Comparison of ENCODE assay signal across 1 cellular context in genomic region chr18:22194151-22194598, GRCh38.
TF ChIP-seq lines count a peak whose summit lies in the region.

No MANE protein-coding gene starts in this region.

TF ChIP-seq in K562, 482 proteins besides CTCF, POLR2A, EP300 and RAD21 (continued from another document and continues in another):
- peak; percentile 15 for TF ChIP-seq PRDM10 (IDR thresholded peaks at IDR 0.05; ENCODE audit: partially characterized antibody)
- TF ChIP-seq MYNN (IDR thresholded peaks at IDR 0.05) = no peak
- no peak for TF ChIP-seq MYNN (CRISPR knock-in tag; IDR thresholded peaks at IDR 0.05)
- TF ChIP-seq ASH1L (IDR thresholded peaks at IDR 0.05; ENCODE audit: borderline replicate concordance, low read depth, partially characterized antibody) = no peak
- no peak for TF ChIP-seq ZNF121 (CRISPR knock-in tag; conservative IDR thresholded peaks at IDR 0.05)
- TF ChIP-seq CHD4 (IDR thresholded peaks at IDR 0.05; ENCODE audit: insufficient read depth, insufficient replicate concordance, low read depth, low read length, poor library complexity, severe bottlenecking) = no peak
- no peak for TF ChIP-seq THAP7 (CRISPR knock-in tag; IDR thresholded peaks at IDR 0.05)
- peak; percentile 93 for TF ChIP-seq ETV1 (tag; conservative IDR thresholded peaks at IDR 0.05; ENCODE audit: low read depth)
- TF ChIP-seq ZNF583 (CRISPR knock-in tag; IDR thresholded peaks at IDR 0.05) = peak; percentile 50; the same call in 1 of the 2 replicates
- TF ChIP-seq ZNF79 (CRISPR knock-in tag; IDR thresholded peaks at IDR 0.05; ENCODE audit: low read depth) = no peak
- no peak for TF ChIP-seq ZNF764 (CRISPR knock-in tag; IDR thresholded peaks at IDR 0.05; ENCODE audit: low read depth)
- TF ChIP-seq CC2D1A (IDR thresholded peaks at IDR 0.05) = peak; percentile 79; the same call in 1 of the 2 replicates
- no peak for TF ChIP-seq CBX2 (IDR thresholded peaks at IDR 0.05; ENCODE audit: insufficient read depth, low read length, poor library complexity, severe bottlenecking)
- no peak for TF ChIP-seq BCL6 (CRISPR knock-in tag; IDR thresholded peaks at IDR 0.05)
- TF ChIP-seq ETS2 (tag; IDR thresholded peaks at IDR 0.05; ENCODE audit: borderline replicate concordance, poor library complexity, severe bottlenecking) = no peak
- TF ChIP-seq PPARD (CRISPR knock-in tag; IDR thresholded peaks at IDR 0.05) = no peak
- no peak for TF ChIP-seq ZFX (CRISPR knock-in tag; IDR thresholded peaks at IDR 0.05)
- no peak for TF ChIP-seq STAT5B (CRISPR knock-in tag; IDR thresholded peaks at IDR 0.05)
- TF ChIP-seq RBFOX2 (IDR thresholded peaks at IDR 0.05; ENCODE audit: low read depth, low read length) = peak; percentile 51
- TF ChIP-seq ZBTB9 (CRISPR knock-in tag; IDR thresholded peaks at IDR 0.05) = 0 out of 2 replicates have a peak, but pooled peaks have one; percentile 58
- TF ChIP-seq ZNF134 (CRISPR knock-in tag; conservative IDR thresholded peaks at IDR 0.05) = peak; percentile 45; the same call in 1 of the 2 replicates
- no peak for TF ChIP-seq SETDB1 (IDR thresholded peaks at IDR 0.05; ENCODE audit: low read length)
- no peak for TF ChIP-seq CHD1 (IDR thresholded peaks at IDR 0.05; ENCODE audit: low read length)
- TF ChIP-seq THRB (CRISPR knock-in tag; conservative IDR thresholded peaks at IDR 0.05) = no peak
- TF ChIP-seq IRF2 (CRISPR knock-in tag; IDR thresholded peaks at IDR 0.05) = no peak
- TF ChIP-seq MLLT1 (IDR thresholded peaks at IDR 0.05) = no peak
- no peak for TF ChIP-seq ZNF217 (CRISPR knock-in tag; IDR thresholded peaks at IDR 0.05)
- TF ChIP-seq TRIM28 (IDR thresholded peaks at IDR 0.05) = 0 out of 2 replicates have a peak, but pooled peaks have one; percentile 45
- no peak for TF ChIP-seq ZNF263 (CRISPR knock-in tag; IDR thresholded peaks at IDR 0.05; ENCODE audit: borderline replicate concordance)
- peak; percentile 86 to 94 for TF ChIP-seq TEAD1 (CRISPR knock-in tag; IDR thresholded peaks at IDR 0.05)
- TF ChIP-seq ZNF431 (CRISPR knock-in tag; IDR thresholded peaks at IDR 0.05) = no peak
- no peak for TF ChIP-seq HSF4 (CRISPR knock-in tag; IDR thresholded peaks at IDR 0.05; ENCODE audit: borderline replicate concordance)
- no peak for TF ChIP-seq JUN (IDR thresholded peaks at IDR 0.05; ENCODE audit: borderline replicate concordance, low read depth, low read length)
- TF ChIP-seq JUN (CRISPR knock-in tag; IDR thresholded peaks at IDR 0.05; ENCODE audit: borderline replicate concordance) = no peak
- TF ChIP-seq ZNF3 (CRISPR knock-in tag; IDR thresholded peaks at IDR 0.05) = no peak
- no peak for TF ChIP-seq ZBTB8A (IDR thresholded peaks at IDR 0.05; ENCODE audit: partially characterized antibody)
- no peak for TF ChIP-seq IRF9 (tag; IDR thresholded peaks at IDR 0.05)
- no peak for TF ChIP-seq HMG20A (CRISPR knock-in tag; conservative IDR thresholded peaks at IDR 0.05)
- no peak for TF ChIP-seq SNAPC5 (CRISPR knock-in tag; IDR thresholded peaks at IDR 0.05)
- peak; percentile 90 for TF ChIP-seq GABPA (tag; conservative IDR thresholded peaks at IDR 0.05; ENCODE audit: low read depth)
- TF ChIP-seq ZNF395 (CRISPR knock-in tag; IDR thresholded peaks at IDR 0.05) = peak; percentile 95
- no peak for TF ChIP-seq THAP12 (CRISPR knock-in tag; IDR thresholded peaks at IDR 0.05)
- no peak for TF ChIP-seq RBM39 (optimal IDR thresholded peaks at IDR 0.05; ENCODE audit: low read depth, low read length)
- peak in 1 of 2 experiments; percentile 21; a peak in 1 of 4 replicates for TF ChIP-seq MNT (conservative IDR thresholded peaks at IDR 0.05)
- TF ChIP-seq DLX4 (CRISPR knock-in tag; IDR thresholded peaks at IDR 0.05) = no peak
- no peak for TF ChIP-seq COPS2 (conservative IDR thresholded peaks at IDR 0.05)
- no peak for TF ChIP-seq ZNF586 (CRISPR knock-in tag; conservative IDR thresholded peaks at IDR 0.05)
- no peak for TF ChIP-seq SNRNP70 (optimal IDR thresholded peaks at IDR 0.05; ENCODE audit: low read depth, low read length)
- no peak for TF ChIP-seq MXI1 (IDR thresholded peaks at IDR 0.05; ENCODE audit: low read depth, low read length)
- no peak; the same call in 1 of the 2 replicates for TF ChIP-seq ZBTB7A (IDR thresholded peaks at IDR 0.05; ENCODE audit: borderline replicate concordance, control insufficient read depth, low read depth, low read length)
- TF ChIP-seq ZBTB12 (CRISPR knock-in tag; IDR thresholded peaks at IDR 0.05) = no peak
